In genomic region chr5:143386725-143387124, GRCh38 we compare ENCODE assay signal across 11 cellular contexts. TPM values are rescaled to one million over a fixed set of nuclear protein-coding genes. Genes with fewer than 3 reads are reported as not detected.
DNase-seq lines count a peak whose midpoint lies in the region; ATAC-seq and TF ChIP-seq lines count a peak whose summit lies in the region.
"Had no signal": no experiment of that assay in that cellular context is flagged by ENCODE, and none has a peak within 500 bp of the region (broad histone marks: within the 10 kb centered on the region; RNA-seq: fewer than 3 reads in every experiment).

No MANE protein-coding gene starts in this region.

- H3K27me3 Mint-ChIP-seq in activated naive CD4-positive, alpha-beta T cell treated with anti-CD3 and anti-CD28 coated beads, Interleukin-2, amount 50 U/mL, for 24 hours = no peaks in the 10 kb centered on the region
- no peaks in the 10 kb centered on the region for H3K27me3 Mint-ChIP-seq in T-helper 17 cell
- H3K27me3 Mint-ChIP-seq in stimulated activated naive CD8-positive, alpha-beta T cell treated with anti-CD3 and anti-CD28 coated beads, Interleukin-15, amount 100 ng/mL, for 72 hours = no peaks in the 10 kb centered on the region

- no peak for DNase-seq in activated naive CD4-positive, alpha-beta T cell (lab: John Stamatoyannopoulos, UW)
- DNase-seq in T-helper 17 cell (no peak), choroid plexus epithelial cell (ENCODE audit: low read depth) (peak; percentile 59), Ammon's horn (ENCODE audit: low spot score) (no peak), NCI-H1417 treated with DMSO at 0.1 percent for 48 hours (lab: John Stamatoyannopoulos, UW) (no peak)
- peak in 1 of 2 donors; percentile 30 for DNase-seq in stimulated activated naive CD8-positive, alpha-beta T cell treated with anti-CD3 and anti-CD28 coated beads, Interleukin-15, amount 100 ng/mL, for 72 hours
- DNase-seq: NCI-H2171 had no signal

- no peak for TF ChIP-seq POLR2A in GM18505 (IDR thresholded peaks at IDR 0.05; ENCODE audit: borderline replicate concordance, extremely low read depth, insufficient read depth, insufficient read length)

- peak overlapping the region; percentile 49 for H3K4me3 Mint-ChIP-seq in activated naive CD4-positive, alpha-beta T cell treated with anti-CD3 and anti-CD28 coated beads, Interleukin-2, amount 50 U/mL, for 24 hours
- H3K4me3 Mint-ChIP-seq in T-helper 17 cell = no peak overlapping the region
- H3K4me3 Mint-ChIP-seq in stimulated activated naive CD8-positive, alpha-beta T cell treated with anti-CD3 and anti-CD28 coated beads, Interleukin-15, amount 100 ng/mL, for 72 hours = peak overlapping the region in 1 of 2 donors; percentile 18
- H3K4me3 Mint-ChIP-seq: GM23338 had no signal

- no peak overlapping the region for H3K4me3 ChIP-seq in choroid plexus epithelial cell (ENCODE audit: low read depth, low read length)
- H3K4me3 ChIP-seq: coronary artery, GM23338 had no signal

- peaks cover 14% of the 10 kb centered on the region for H3K9me3 Mint-ChIP-seq in activated naive CD4-positive, alpha-beta T cell treated with anti-CD3 and anti-CD28 coated beads, Interleukin-2, amount 50 U/mL, for 24 hours
- peaks cover 17 to 24% of the 10 kb centered on the region in 2 donors for H3K9me3 Mint-ChIP-seq in stimulated activated naive CD8-positive, alpha-beta T cell treated with anti-CD3 and anti-CD28 coated beads, Interleukin-15, amount 100 ng/mL, for 72 hours

- no peaks in the 10 kb centered on the region for H3K9me3 ChIP-seq in T-helper 17 cell (ENCODE audit: control insufficient read depth, low read length, poor library complexity, severe bottlenecking)

- no peak for TF ChIP-seq CTCF in choroid plexus epithelial cell (conservative IDR thresholded peaks at IDR 0.05; ENCODE audit: low read depth, low read length)

- ATAC-seq in T-helper 17 cell (peak; percentile 55), GM18505 (IDR thresholded peaks at IDR 0.05; ENCODE audit: unreplicated experiment) (no peak)
- peak; percentile 99 for ATAC-seq in stimulated activated naive CD8-positive, alpha-beta T cell treated with anti-CD3 and anti-CD28 coated beads, Interleukin-15, amount 100 ng/mL, for 72 hours
- ATAC-seq: GM23338 had no signal

- H3K4me1 Mint-ChIP-seq in activated naive CD4-positive, alpha-beta T cell treated with anti-CD3 and anti-CD28 coated beads, Interleukin-2, amount 50 U/mL, for 24 hours = peaks cover 90% of the 10 kb centered on the region
- peaks cover 34% of the 10 kb centered on the region for H3K4me1 Mint-ChIP-seq in T-helper 17 cell
- peaks cover 55% of the 10 kb centered on the region for H3K4me1 Mint-ChIP-seq in stimulated activated naive CD8-positive, alpha-beta T cell treated with anti-CD3 and anti-CD28 coated beads, Interleukin-15, amount 100 ng/mL, for 72 hours
- H3K4me1 Mint-ChIP-seq: GM23338 had no signal

- peaks cover 45% of the 10 kb centered on the region for H3K36me3 Mint-ChIP-seq in activated naive CD4-positive, alpha-beta T cell treated with anti-CD3 and anti-CD28 coated beads, Interleukin-2, amount 50 U/mL, for 24 hours
- peaks cover 9% of the 10 kb centered on the region for H3K36me3 Mint-ChIP-seq in T-helper 17 cell (ENCODE audit: low read depth)

- peak overlapping the region; percentile 56 for H3K27ac Mint-ChIP-seq in activated naive CD4-positive, alpha-beta T cell treated with anti-CD3 and anti-CD28 coated beads, Interleukin-2, amount 50 U/mL, for 24 hours
- H3K27ac Mint-ChIP-seq in T-helper 17 cell = no peak overlapping the region
- H3K27ac Mint-ChIP-seq in stimulated activated naive CD8-positive, alpha-beta T cell treated with anti-CD3 and anti-CD28 coated beads, Interleukin-15, amount 100 ng/mL, for 72 hours = peak overlapping the region in 1 of 2 donors; percentile 87
- H3K27ac Mint-ChIP-seq: GM23338 had no signal

RNA-seq across cellular contexts. Expression of gene NR3C1, which starts 16.8 kb away (rescaled TPM):
- 100 to 1,000 TPM; 118 to 133 TPM for total RNA-seq in T-helper 17 cell
